8 cellular contexts compared by ENCODE assay signal in genomic region chr16:51762081-51762995, GRCh38.
DNase-seq lines count a peak whose midpoint lies in the region; ATAC-seq and TF ChIP-seq lines count a peak whose summit lies in the region.

No MANE protein-coding gene starts in this region.

- no peaks in the 10 kb centered on the region for H3K36me3 Mint-ChIP-seq in activated naive CD4-positive, alpha-beta T cell treated with anti-CD3 and anti-CD28 coated beads for 36 hours (ENCODE audit: low read depth)

- TF ChIP-seq CTCF in psoas muscle (IDR thresholded peaks at IDR 0.05) = peak; percentile 53

- H3K27me3 ChIP-seq in NT2/D1 (ENCODE audit: insufficient read depth, insufficient read length) (no peaks in the 10 kb centered on the region), psoas muscle (ENCODE audit: insufficient read depth in 3 of 3, low read length in 2 of 3) (no peaks in the 10 kb centered on the region)

- H3K9me3 ChIP-seq in NT2/D1 (ENCODE audit: insufficient read depth, low read length) = no peaks in the 10 kb centered on the region
- H3K9me3 ChIP-seq in psoas muscle = no peaks in the 10 kb centered on the region

- no peak overlapping the region for H3K27ac ChIP-seq in psoas muscle

- H3K4me3 ChIP-seq in NT2/D1 (ENCODE audit: insufficient read length, low read depth) (no peak overlapping the region), psoas muscle (no peak overlapping the region)

- ATAC-seq in GM21390 (IDR thresholded peaks at IDR 0.05; ENCODE audit: unreplicated experiment) (peak; percentile 97), Right ventricle myocardium superior (ENCODE audit: poor library complexity) (peak; percentile 92), psoas muscle (peak in 1 of 4 donors; percentile 51), GM21737 (IDR thresholded peaks at IDR 0.05; ENCODE audit: unreplicated experiment) (no peak)

- CTCF ChIA-PET in activated naive CD4-positive, alpha-beta T cell treated with anti-CD3 and anti-CD28 coated beads for 36 hours (lab: Charles Lee) = interaction anchor here (0.6 to 0.8 kb wide), 6 partner anchors 62 to 618 kb away, joined by 3 to 7 read pairs (median 3); no protein-coding TSS in a partner anchor

- no peak overlapping the region for H3K4me3 Mint-ChIP-seq in activated naive CD4-positive, alpha-beta T cell treated with anti-CD3 and anti-CD28 coated beads for 36 hours

- intact Hi-C loops in activated naive CD4-positive, alpha-beta T cell treated with anti-CD3 and anti-CD28 coated beads for 36 hours (cut with micrococcal nuclease) = loop anchor here (5.0 kb wide), 1 partner anchor 950 kb away; no protein-coding TSS in a partner anchor
- intact Hi-C loops in Right ventricle myocardium superior (cut with DNase I) (no loop called here), psoas muscle (cut with DNase I) (no loop called here)

- H3K9ac ChIP-seq in NT2/D1 (ENCODE audit: insufficient read length, low read depth) = peak overlapping the region; percentile 39

- WGBS in psoas muscle, 3 donors = 16 to 20% (median 20%) methylated on average over 30 of the region's 30 CpGs

- H3K4me1 ChIP-seq in NT2/D1 (ENCODE audit: insufficient read depth, insufficient read length) (peaks cover 7% of the 10 kb centered on the region), psoas muscle (no peaks in the 10 kb centered on the region)

- H3K4me1 Mint-ChIP-seq in activated naive CD4-positive, alpha-beta T cell treated with anti-CD3 and anti-CD28 coated beads for 36 hours (ENCODE audit: low read depth) = peaks cover 2% of the 10 kb centered on the region

- H3K27me3 Mint-ChIP-seq in activated naive CD4-positive, alpha-beta T cell treated with anti-CD3 and anti-CD28 coated beads for 36 hours (ENCODE audit: low read depth) = peaks cover 5% of the 10 kb centered on the region

- H3K36me3 ChIP-seq in NT2/D1 (ENCODE audit: insufficient read depth, insufficient read length, low read length) (no peaks in the 10 kb centered on the region), psoas muscle (ENCODE audit: insufficient read depth in 1 of 2, low read depth in 1 of 2) (no peaks in the 10 kb centered on the region)

- no peak overlapping the region for H3K27ac Mint-ChIP-seq in activated naive CD4-positive, alpha-beta T cell treated with anti-CD3 and anti-CD28 coated beads for 36 hours

- H3K9me3 Mint-ChIP-seq in activated naive CD4-positive, alpha-beta T cell treated with anti-CD3 and anti-CD28 coated beads for 36 hours = peaks cover 2% of the 10 kb centered on the region

- DNase-seq in EH (ENCODE audit: low read depth) (peak; percentile 76), HT1080 (ENCODE audit: low read depth) (peak; percentile 59), NT2/D1 (ENCODE audit: low read depth, low spot score) (peak; percentile 71), Right ventricle myocardium superior (peak; percentile 78), psoas muscle (peak; percentile 54 to 77)
- DNase-seq in activated naive CD4-positive, alpha-beta T cell treated with anti-CD3 and anti-CD28 coated beads for 36 hours = peak; percentile 68
